5 cellular contexts compared by ENCODE assay signal in genomic region chr14:29064305-29064704, GRCh38.
"Had no signal": no experiment of that assay in that cellular context is flagged by ENCODE, and none has a peak within 500 bp of the region (broad histone marks: within the 10 kb centered on the region; RNA-seq: fewer than 3 reads in every experiment).

No MANE protein-coding gene starts in this region.

- H3K4me2 ChIP-seq: GM23338 had no signal

- ATAC-seq: GM23338 had no signal

- DNase-seq: H9, HCEC 1CT had no signal

- H3K4me3 ChIP-seq: GM23338 had no signal

- FAIRE-seq: H1, H54 had no signal

- H2AFZ ChIP-seq: GM23338 had no signal
